Comparison of ENCODE assay signal across 14 cellular contexts in genomic region chr10:113476673-113477072, GRCh38.
"Had no signal": no experiment of that assay in that cellular context is flagged by ENCODE, and none has a peak within 500 bp of the region (broad histone marks: within the 10 kb centered on the region; RNA-seq: fewer than 3 reads in every experiment).

No MANE protein-coding gene starts in this region.

- ATAC-seq: activated CD4-positive, alpha-beta T cell treated with anti-CD3 and anti-CD28 coated beads for 36 hours; stimulated activated effector memory CD8-positive, alpha-beta T cell treated with anti-CD3 and anti-CD28 coated beads, Interleukin-12 subunit alpha, Interleukin-12 subunit beta, amount 100 ng/mL, for 72 hours had no signal

- H3K4me1 Mint-ChIP-seq: activated CD4-positive, alpha-beta memory T cell treated with anti-CD3 and anti-CD28 coated beads, Interleukin-2, amount 10 ng/mL, durations not matched to agents 7 days and 5 days; activated CD4-positive, alpha-beta T cell treated with anti-CD3 and anti-CD28 coated beads for 36 hours; stimulated activated effector memory CD8-positive, alpha-beta T cell treated with anti-CD3 and anti-CD28 coated beads, Interleukin-12 subunit alpha, Interleukin-12 subunit beta, amount 100 ng/mL, for 72 hours had no signal

- DNase-seq: activated CD4-positive, alpha-beta memory T cell treated with anti-CD3 and anti-CD28 coated beads, Interleukin-2, amount 10 ng/mL, durations not matched to agents 7 days and 5 days; activated CD4-positive, alpha-beta T cell treated with anti-CD3 and anti-CD28 coated beads for 36 hours; activated effector memory CD4-positive, alpha-beta T cell treated with Interleukin-2 at 50 U/mL for 16 hours; activated naive CD4-positive, alpha-beta T cell treated with anti-CD3 and anti-CD28 coated beads, Interleukin-2, amount 50 U/mL, for 16 hours; activated T-cell treated with anti-CD3 and anti-CD28 coated beads, Interleukin-2, amount 50 U/mL, for 24 hours; adrenal gland; effector memory CD4-positive, alpha-beta T cell; foreskin melanocyte; stimulated activated CD4-positive, alpha-beta T cell treated with anti-CD3 and anti-CD28 coated beads, Interleukin-12 subunit alpha, Interleukin-12 subunit beta, amount 100 ng/mL, for 4 hours; WERI-Rb-1 had no signal

- H3K4me3 Mint-ChIP-seq: activated CD4-positive, alpha-beta memory T cell treated with anti-CD3 and anti-CD28 coated beads, Interleukin-2, amount 10 ng/mL, durations not matched to agents 7 days and 5 days; activated CD4-positive, alpha-beta T cell treated with anti-CD3 and anti-CD28 coated beads for 36 hours; activated T-cell treated with anti-CD3 and anti-CD28 coated beads, Interleukin-2, amount 50 U/mL, for 24 hours; brain; nephron; stimulated activated effector memory CD8-positive, alpha-beta T cell treated with anti-CD3 and anti-CD28 coated beads, Interleukin-12 subunit alpha, Interleukin-12 subunit beta, amount 100 ng/mL, for 72 hours; T-helper 1 cell treated with Interleukin-12 subunit alpha and Interleukin-12 subunit beta and Interleukin-4 antibody, amounts not matched to agents 30 μg/mL and 1 μg/mL, for 36 hours had no signal

- H3K4me3 ChIP-seq: adrenal gland had no signal

- H3K27me3 ChIP-seq: adrenal gland had no signal

- H3K36me3 ChIP-seq: adrenal gland, WERI-Rb-1 had no signal

- H3K27ac ChIP-seq: adrenal gland, WERI-Rb-1 had no signal

- H3K27ac Mint-ChIP-seq: activated CD4-positive, alpha-beta memory T cell treated with anti-CD3 and anti-CD28 coated beads, Interleukin-2, amount 10 ng/mL, durations not matched to agents 7 days and 5 days; activated CD4-positive, alpha-beta T cell treated with anti-CD3 and anti-CD28 coated beads for 36 hours; activated T-cell treated with anti-CD3 and anti-CD28 coated beads, Interleukin-2, amount 50 U/mL, for 24 hours; nephron; stimulated activated effector memory CD8-positive, alpha-beta T cell treated with anti-CD3 and anti-CD28 coated beads, Interleukin-12 subunit alpha, Interleukin-12 subunit beta, amount 100 ng/mL, for 72 hours; T-helper 1 cell treated with Interleukin-12 subunit alpha and Interleukin-12 subunit beta and Interleukin-4 antibody, amounts not matched to agents 30 μg/mL and 1 μg/mL, for 36 hours had no signal

- H3K4me1 ChIP-seq: adrenal gland had no signal

- H3K36me3 Mint-ChIP-seq: brain; stimulated activated effector memory CD8-positive, alpha-beta T cell treated with anti-CD3 and anti-CD28 coated beads, Interleukin-12 subunit alpha, Interleukin-12 subunit beta, amount 100 ng/mL, for 72 hours had no signal
